Comparison of ENCODE assay signal across 8 cellular contexts in genomic region chr11:125062196-125062930, GRCh38. TPM values are rescaled to one million over a fixed set of nuclear protein-coding genes. Genes with fewer than 3 reads are reported as not detected.
DNase-seq lines count a peak whose midpoint lies in the region; ATAC-seq and TF ChIP-seq lines count a peak whose summit lies in the region.

No MANE protein-coding gene starts in this region.

- H3K36me3 Mint-ChIP-seq in Caco-2 (ENCODE audit: insufficient read depth, unreplicated experiment), result no peaks in the 10 kb centered on the region

- H3K27me3 ChIP-seq in Caco-2 (replicated peaks; ENCODE audit: control insufficient read depth, insufficient read depth, low read length) (no peaks in the 10 kb centered on the region), mucosa of stomach (ENCODE audit: control insufficient read depth, insufficient read depth, low read length) (peaks cover 18% of the 10 kb centered on the region)

- POLR2A ChIA-PET in Caco-2 (lab: Charles Lee), result no interaction called here

- TSS peak; percentile 50 for BruUV-seq in Caco-2 (replicated peaks; lab: Mats Ljungman, UMichigan)

- no peaks in the 10 kb centered on the region for H3K9me3 Mint-ChIP-seq in Caco-2 (ENCODE audit: unreplicated experiment)

- TF ChIP-seq CTCF in Caco-2 (IDR thresholded peaks at IDR 0.05; ENCODE audit: insufficient read depth in 1 of 2, low read depth in 1 of 2, low read length in 1 of 2, severe bottlenecking in 1 of 2, unreplicated experiment in 1 of 2), result no peak
- no peak for TF ChIP-seq CTCF in choroid plexus epithelial cell (conservative IDR thresholded peaks at IDR 0.05; ENCODE audit: low read depth, low read length)

- peaks cover 21% of the 10 kb centered on the region for H3K4me1 ChIP-seq in Caco-2
- H3K4me1 ChIP-seq in mucosa of stomach (ENCODE audit: control insufficient read depth, insufficient read depth, low read length), result peaks cover 4% of the 10 kb centered on the region

- CTCF ChIA-PET in Caco-2 (lab: Charles Lee), result interaction anchor here (1.2 kb wide), 3 partner anchors 10 to 79 kb away, joined by 3 to 4 read pairs (median 4); no protein-coding TSS in a partner anchor

- H3K4me3 ChIP-seq in Caco-2 (ENCODE audit: low read depth, low read length), result peak overlapping the region; percentile 56
- H3K4me3 ChIP-seq in choroid plexus epithelial cell (ENCODE audit: low read depth, low read length), result peak overlapping the region; percentile 65
- peak overlapping the region; percentile 47 for H3K4me3 ChIP-seq in mucosa of stomach (ENCODE audit: low read length)

- H3K4me3 Mint-ChIP-seq in Caco-2 (ENCODE audit: unreplicated experiment), result peak overlapping the region; percentile 84

- peak overlapping the region; percentile 55 for H3K9ac ChIP-seq in mucosa of stomach (ENCODE audit: low read length)

- peaks cover 3% of the 10 kb centered on the region; the same call in 1 of the 2 replicates for H3K9me3 ChIP-seq in Caco-2
- no peaks in the 10 kb centered on the region for H3K9me3 ChIP-seq in mucosa of stomach (ENCODE audit: control insufficient read depth, low read length)

- ATAC-seq in HG03095 (IDR thresholded peaks at IDR 0.05; ENCODE audit: unreplicated experiment), result peak; percentile 2

- peaks cover 10% of the 10 kb centered on the region for H3K4me1 Mint-ChIP-seq in Caco-2 (ENCODE audit: low read depth, unreplicated experiment)

- no peak for DNase-seq in Caco-2
- DNase-seq in choroid plexus epithelial cell (ENCODE audit: low read depth), result no peak
- no peak for DNase-seq in foreskin melanocyte
- DNase-seq in GDM1 (lab: John Stamatoyannopoulos, UW), result no peak
- no peak for DNase-seq in NCI-H2107 (lab: John Stamatoyannopoulos, UW)
- DNase-seq in nucleus accumbens (lab: John Stamatoyannopoulos, UW), result no peak

- peak overlapping the region; percentile 39 for H3K27ac Mint-ChIP-seq in Caco-2 (ENCODE audit: unreplicated experiment)

- H3K36me3 ChIP-seq in Caco-2 (ENCODE audit: control insufficient read depth, insufficient read depth, low read length) (no peaks in the 10 kb centered on the region), mucosa of stomach (ENCODE audit: control insufficient read depth, insufficient read depth, low read length) (no peaks in the 10 kb centered on the region)

- H3K27me3 Mint-ChIP-seq in Caco-2 (ENCODE audit: insufficient read depth, unreplicated experiment), result peaks cover 3% of the 10 kb centered on the region

- intact Hi-C loops in Caco-2 (cut with micrococcal nuclease; ENCODE audit: unreplicated experiment), result loop anchor here (2.0 to 5.0 kb wide), 2 partner anchors 48 to 100 kb away; partner anchors contain the start of gene TMEM218

RNA-seq across cellular contexts. Expression of gene SLC37A2, which starts 0.7 kb away (rescaled TPM):
- total RNA-seq in Caco-2 (2022), result 11.4 and 13.8 TPM in 2 replicates

RNA-seq across cellular contexts. Expression of gene TMEM218, which starts 49.1 kb away (rescaled TPM):
- total RNA-seq in Caco-2 (2022), result 15.5 and 20.3 TPM in 2 replicates
